In genomic region chr2:177264209-177264538, GRCh38 we compare ENCODE assay signal across 8 cellular contexts. TPM values are rescaled to one million over a fixed set of nuclear protein-coding genes. Genes with fewer than 3 reads are reported as not detected.
DNase-seq lines count a peak whose midpoint lies in the region; ATAC-seq and TF ChIP-seq lines count a peak whose summit lies in the region.

No MANE protein-coding gene starts in this region.

- ATAC-seq in HG02943 (IDR thresholded peaks at IDR 0.05; ENCODE audit: low read depth, unreplicated experiment) = peak; percentile 14
- ATAC-seq in activated B cell treated with CpG ODN at 0.5 μM for 24 hours (ENCODE audit: low read depth) = no peak
- peak in 6 of 8 donors; percentile 5 to 63 (median 26) for ATAC-seq in heart right ventricle
- no peak for ATAC-seq in HG03342 (IDR thresholded peaks at IDR 0.05; ENCODE audit: unreplicated experiment)

- peaks cover 48% of the 10 kb centered on the region for H3K4me1 Mint-ChIP-seq in activated naive CD4-positive, alpha-beta T cell treated with anti-CD3 and anti-CD28 coated beads for 36 hours (ENCODE audit: low read depth)
- peaks cover 55% of the 10 kb centered on the region for H3K4me1 Mint-ChIP-seq in activated B cell treated with CpG ODN at 0.5 μM for 24 hours

- H3K27ac Mint-ChIP-seq in activated naive CD4-positive, alpha-beta T cell treated with anti-CD3 and anti-CD28 coated beads for 36 hours = peak overlapping the region; percentile 99
- H3K27ac Mint-ChIP-seq in activated B cell treated with CpG ODN at 0.5 μM for 24 hours = peak overlapping the region; percentile 100

- POLR2A ChIA-PET in activated B cell treated with CpG ODN at 0.5 μM for 24 hours (lab: Charles Lee) = interaction anchor here (0.6 to 7.8 kb wide), 34 partner anchors 9 to 1218 kb away, joined by 3 to 255 read pairs (median 10); partner anchors contain the start of genes AGPS, HNRNPA3, PJVK and PRKRA

- peak overlapping the region; percentile 96 to 100 (median 100) for H3K27ac ChIP-seq in heart right ventricle

- CTCF ChIA-PET in activated naive CD4-positive, alpha-beta T cell treated with anti-CD3 and anti-CD28 coated beads for 36 hours (lab: Charles Lee) = interaction anchor here (0.6 to 4.4 kb wide), 28 partner anchors 8 to 150 kb away, joined by 3 to 67 read pairs (median 6); no protein-coding TSS in a partner anchor
- CTCF ChIA-PET in activated B cell treated with CpG ODN at 0.5 μM for 24 hours (lab: Charles Lee) = interaction anchor here (0.6 to 6.3 kb wide), 19 partner anchors 9 to 458 kb away, joined by 3 to 143 read pairs (median 6); partner anchors contain the start of gene HNRNPA3

- H3K4me1 ChIP-seq in heart right ventricle = peaks cover 3 to 50% (median 44%) of the 10 kb centered on the region in 9 donors

- H3K36me3 ChIP-seq in heart right ventricle = peaks cover 0 to 8% (median 0%) of the 10 kb centered on the region in 9 donors

- intact Hi-C loops in activated naive CD4-positive, alpha-beta T cell treated with anti-CD3 and anti-CD28 coated beads for 36 hours (cut with micrococcal nuclease) = loop anchor here (1.0 to 2.0 kb wide), 4 partner anchors 52 to 355 kb away; partner anchors contain the start of genes AGPS and HNRNPA3
- intact Hi-C loops in activated B cell treated with CpG ODN at 0.5 μM for 24 hours (cut with micrococcal nuclease) = loop anchor here (1.0 to 5.0 kb wide), 5 partner anchors 17 to 1215 kb away; partner anchors contain the start of gene FKBP7
- intact Hi-C loops in heart right ventricle (cut with DNase I) = loop anchor here in 9 of 10 donors (2.0 to 10.0 kb wide), 9 partner anchors 31 to 131 kb away; partner anchors contain the start of genes AGPS (in 1 of the 9) and HNRNPA3 (in 1 of the 9)

- H3K4me3 ChIP-seq in heart right ventricle (peak overlapping the region; percentile 79 to 97 (median 94)), retinal pigment epithelial cell (ENCODE audit: low read length) (peak overlapping the region; percentile 75)

- TF ChIP-seq CTCF in activated B cell treated with CpG ODN at 0.5 μM for 24 hours (IDR thresholded peaks at IDR 0.05) (no peak), heart right ventricle (IDR thresholded peaks at IDR 0.05) (no peak), retinal pigment epithelial cell (conservative IDR thresholded peaks at IDR 0.05; ENCODE audit: low read depth, low read length) (no peak)

- peak overlapping the region; percentile 92 for H3K4me3 Mint-ChIP-seq in activated naive CD4-positive, alpha-beta T cell treated with anti-CD3 and anti-CD28 coated beads for 36 hours
- H3K4me3 Mint-ChIP-seq in activated B cell treated with CpG ODN at 0.5 μM for 24 hours = peak overlapping the region; percentile 97

- 0 to 1% methylated on average over 23 to 39 of the region's 39 CpGs for WGBS in heart right ventricle, 2 donors

- peaks cover 24% of the 10 kb centered on the region for H3K36me3 Mint-ChIP-seq in activated naive CD4-positive, alpha-beta T cell treated with anti-CD3 and anti-CD28 coated beads for 36 hours (ENCODE audit: low read depth)
- H3K36me3 Mint-ChIP-seq in activated B cell treated with CpG ODN at 0.5 μM for 24 hours (ENCODE audit: low read depth) = peaks cover 25% of the 10 kb centered on the region

- H3K9me3 ChIP-seq in heart right ventricle = no peaks in the 10 kb centered on the region

- H3K27me3 ChIP-seq in heart right ventricle = no peaks in the 10 kb centered on the region

- no peaks in the 10 kb centered on the region for H3K9me3 Mint-ChIP-seq in activated naive CD4-positive, alpha-beta T cell treated with anti-CD3 and anti-CD28 coated beads for 36 hours
- H3K9me3 Mint-ChIP-seq in activated B cell treated with CpG ODN at 0.5 μM for 24 hours = no peaks in the 10 kb centered on the region

- no peak for DNase-seq in activated naive CD4-positive, alpha-beta T cell treated with anti-CD3 and anti-CD28 coated beads for 36 hours
- DNase-seq in activated naive CD4-positive, alpha-beta T cell treated with Interleukin-2 at 50 U/mL for 16 hours = no peak
- DNase-seq in activated B cell treated with CpG ODN at 0.5 μM for 24 hours (no peak), heart right ventricle (no peak), retinal pigment epithelial cell (ENCODE audit: low read depth) (no peak), NCI-H2171 treated with DMSO at 0.1 percent for 48 hours (lab: John Stamatoyannopoulos, UW) (no peak)

- H3K27me3 Mint-ChIP-seq in activated naive CD4-positive, alpha-beta T cell treated with anti-CD3 and anti-CD28 coated beads for 36 hours (ENCODE audit: low read depth) = no peaks in the 10 kb centered on the region
- H3K27me3 Mint-ChIP-seq in activated B cell treated with CpG ODN at 0.5 μM for 24 hours = no peaks in the 10 kb centered on the region

RNA-seq across cellular contexts. Expression of gene NFE2L2, which starts 0.4 kb away (rescaled TPM):
- total RNA-seq in activated naive CD4-positive, alpha-beta T cell treated with anti-CD3 and anti-CD28 coated beads for 36 hours = 10 to 100 TPM; 63.8 to 66.9 TPM
- 79.1 and 89.3 TPM in 2 replicates for total RNA-seq in activated B cell treated with CpG ODN at 0.5 μM for 24 hours
- total RNA-seq in heart right ventricle = 10 to 100 TPM; 39.0 to 67.9 (median 57.6) TPM
- polyA plus RNA-seq in heart right ventricle = 10 to 100 TPM; 26.4 to 28.8 TPM

RNA-seq across cellular contexts. Expression of gene HNRNPA3, which starts 51.6 kb away (rescaled TPM):
- 100 to 1,000 TPM; 312 to 340 TPM for total RNA-seq in activated naive CD4-positive, alpha-beta T cell treated with anti-CD3 and anti-CD28 coated beads for 36 hours
- 254 and 275 TPM in 2 replicates for total RNA-seq in activated B cell treated with CpG ODN at 0.5 μM for 24 hours
- total RNA-seq in heart right ventricle = 10 to 100 TPM; 63.7 to 93.8 (median 77.6) TPM
- polyA plus RNA-seq in heart right ventricle = 10 to 100 TPM; 78.3 to 93.7 TPM

Comparison
In these comparisons a context has a peak if more than half of its experiments do, and no peak if none do; other contexts are left out.
1. ATAC-seq: peak in HG02943 (single experiment) and heart right ventricle (6 of 8); none in activated B cell treated with CpG ODN at 0.5 μM for 24 hours (single experiment) and HG03342 (single experiment).